15 cellular contexts compared by ENCODE assay signal in the genomic region with DNA sequence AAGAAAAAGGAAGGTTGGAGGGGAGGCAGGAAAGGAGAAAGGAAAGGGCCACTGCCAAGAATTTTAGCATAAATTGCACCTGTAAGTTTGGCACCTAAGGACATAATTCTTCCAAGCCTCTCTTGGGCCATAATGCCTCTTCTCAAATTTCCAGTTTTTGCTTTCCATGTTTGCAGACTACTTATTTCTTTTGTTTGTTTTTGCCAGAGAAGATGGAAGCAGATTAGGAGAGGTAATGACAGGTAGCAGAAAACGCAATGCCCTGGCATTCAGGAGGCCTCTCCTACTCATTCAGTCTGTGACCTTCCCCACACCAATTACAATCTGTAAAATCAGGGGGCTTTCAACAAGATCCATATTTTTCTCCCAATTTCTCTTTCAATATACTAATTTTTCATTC.
"Had no signal": no experiment of that assay in that cellular context is flagged by ENCODE, and none has a peak within 500 bp of the region (broad histone marks: within the 10 kb centered on the region; RNA-seq: fewer than 3 reads in every experiment).

No MANE protein-coding gene starts in this region.

- H3K27ac ChIP-seq: coronary artery, left ventricle myocardium inferior, neutrophil, parathyroid adenoma, stomach, testis, upper lobe of left lung had no signal

- H3K4me1 ChIP-seq: left ventricle myocardium inferior, parathyroid adenoma, stomach, testis had no signal

- DNase-seq: activated CD4-positive, CD25-positive, alpha-beta regulatory T cell treated with anti-CD3 and anti-CD28 coated beads, Interleukin-2, amount 50 U/mL, for 72 hours; activated naive CD4-positive, alpha-beta T cell; activated naive CD8-positive, alpha-beta T cell treated with anti-CD3 and anti-CD28 coated beads, Interleukin-2, amount 10 ng/mL, durations not matched to agents 7 days and 5 days; islet precursor cell; left ventricle myocardium inferior; mesenchymal stem cell; natural killer cell; stimulated activated CD4-positive, alpha-beta T cell treated with anti-CD3 and anti-CD28 coated beads, Interleukin-1b, Interleukin-23, amount 100 ng/mL, for 48 hours; stomach; testis; upper lobe of left lung had no signal

- H3K9me3 ChIP-seq: neutrophil, testis had no signal

- H3K9ac ChIP-seq: parathyroid adenoma had no signal

- ATAC-seq: esophagus mucosa, natural killer cell had no signal

- H3K36me3 ChIP-seq: neutrophil, stomach, upper lobe of left lung had no signal

- H2AFZ ChIP-seq: parathyroid adenoma had no signal

- H3K4me3 ChIP-seq: coronary artery, left ventricle myocardium inferior, stomach, testis, upper lobe of left lung had no signal

- H3K79me2 ChIP-seq: parathyroid adenoma had no signal

- H3K27me3 ChIP-seq: neutrophil, stomach, testis, upper lobe of left lung had no signal
